9 cellular contexts compared by ENCODE assay signal in genomic region chrX:46757593-46757992, GRCh38. TPM values are rescaled to one million over a fixed set of nuclear protein-coding genes. Genes with fewer than 3 reads are reported as not detected.
DNase-seq lines count a peak whose midpoint lies in the region; ATAC-seq and TF ChIP-seq lines count a peak whose summit lies in the region.
"Had no signal": no experiment of that assay in that cellular context is flagged by ENCODE, and none has a peak within 500 bp of the region (broad histone marks: within the 10 kb centered on the region; RNA-seq: fewer than 3 reads in every experiment).

No MANE protein-coding gene starts in this region.

- WGBS in IMR-90 (ENCODE audit: extremely low coverage in 2 of 2, insufficient read length in 1 of 2), 2 experiments = no CpG with 5 or more reads among the region's 8 CpGs
- WGBS in ovary, 3 donors = 72 to 76% (median 73%) methylated on average over 8 of the region's 8 CpGs
- 70 to 72% methylated on average over 8 of the region's 8 CpGs for WGBS in tibial nerve, 2 donors

- peak overlapping the region in 2 of 7 donors; percentile 17 to 44 for H3K27ac Mint-ChIP-seq in CD4-positive, alpha-beta memory T cell
- peak overlapping the region in 1 of 2 donors; percentile 44 for H3K27ac Mint-ChIP-seq in natural killer cell

- TF ChIP-seq RAD21 in IMR-90 (IDR thresholded peaks at IDR 0.05; ENCODE audit: low read length) = no peak

- H3K27me3 Mint-ChIP-seq in CD4-positive, alpha-beta memory T cell = no peaks in the 10 kb centered on the region
- peaks cover 4 to 16% of the 10 kb centered on the region in 2 donors for H3K27me3 Mint-ChIP-seq in natural killer cell (ENCODE audit: low read depth in 2 of 2)

- no peaks in the 10 kb centered on the region for H3K27me3 ChIP-seq in CD4-positive, alpha-beta memory T cell (ENCODE audit: insufficient read depth, low read length)
- H3K27me3 ChIP-seq in IMR-90 (ENCODE audit: control insufficient read depth, insufficient read depth, low read length) (no peaks in the 10 kb centered on the region), breast epithelium (peaks cover 0 to 31% of the 10 kb centered on the region in 2 donors), ovary (no peaks in the 10 kb centered on the region), tibial nerve (no peaks in the 10 kb centered on the region)

- in situ Hi-C loops in IMR-90 (cut with MboI; ENCODE audit: low sequenced_read_pairs) = no loop called here

- peak overlapping the region; percentile 49; the same call in 1 of the 2 replicates for H2BK120ac ChIP-seq in IMR-90 (ENCODE audit: low read depth, low read length)

- TF ChIP-seq CTCF in IMR-90 (conservative IDR thresholded peaks at IDR 0.05; ENCODE audit: low read depth, low read length) (no peak), breast epithelium (IDR thresholded peaks at IDR 0.05) (no peak), natural killer cell (IDR thresholded peaks at IDR 0.05) (no peak), ovary (IDR thresholded peaks at IDR 0.05) (no peak), tibial nerve (IDR thresholded peaks at IDR 0.05) (no peak)

- H2BK5ac ChIP-seq in IMR-90 (ENCODE audit: low read depth, low read length, poor library complexity, severe bottlenecking) = no peak overlapping the region

- dilution Hi-C loops in IMR-90 (cut with HindIII; ENCODE audit: low sequenced_read_pairs, unreplicated experiment) = no loop called here

- H3K4me3 ChIP-seq in CD4-positive, alpha-beta memory T cell (ENCODE audit: low read length in 2 of 2) = no peak overlapping the region
- peak overlapping the region; percentile 83; the same call in 1 of the 2 replicates for H3K4me3 ChIP-seq in IMR-90 (ENCODE audit: insufficient read depth, low read depth, low read length)
- peak overlapping the region in 2 of 3 donors; percentile 63 to 80 for H3K4me3 ChIP-seq in breast epithelium
- H3K4me3 ChIP-seq in ovary = no peak overlapping the region
- H3K4me3 ChIP-seq in tibial nerve = peak overlapping the region in 1 of 4 donors; percentile 62

- H3K56ac ChIP-seq in IMR-90 (ENCODE audit: extremely low read depth, insufficient read depth, low read length) = no peak overlapping the region

- H2BK15ac ChIP-seq in IMR-90 (ENCODE audit: low read depth, low read length) = no peak overlapping the region

- peaks cover 0 to 6% of the 10 kb centered on the region in 2 donors for H3K36me3 Mint-ChIP-seq in CD4-positive, alpha-beta memory T cell
- no peaks in the 10 kb centered on the region for H3K36me3 Mint-ChIP-seq in natural killer cell

- peak overlapping the region; percentile 70; the same call in 1 of the 2 replicates for H3K9ac ChIP-seq in IMR-90 (ENCODE audit: low read depth, low read length)

- no peak overlapping the region for H3K14ac ChIP-seq in IMR-90 (replicated peaks; ENCODE audit: low read depth, low read length)

- peak overlapping the region; percentile 94 for H3K4me2 ChIP-seq in IMR-90 (ENCODE audit: low read depth, low read length)

- no peak overlapping the region for H4K5ac ChIP-seq in IMR-90 (ENCODE audit: low read depth, low read length)

- no peak overlapping the region for H3K18ac ChIP-seq in IMR-90 (ENCODE audit: low read depth, low read length)

- no peak overlapping the region for H2AK5ac ChIP-seq in IMR-90 (ENCODE audit: low read depth, low read length)

- peaks cover 4 to 18% of the 10 kb centered on the region in 2 experiments; a peak in 2 of 4 replicates for H3K79me1 ChIP-seq in IMR-90 (ENCODE audit: low read depth in 1 of 2, low read length in 2 of 2)

- POLR2A ChIA-PET in CD4-positive, alpha-beta memory T cell (lab: Charles Lee; ENCODE audit: partially characterized antibody) = no interaction called here
- POLR2A ChIA-PET in IMR-90 (lab: Charles Lee; ENCODE audit: unreplicated experiment) = no interaction called here

- no peaks in the 10 kb centered on the region for H3K36me3 ChIP-seq in CD4-positive, alpha-beta memory T cell (ENCODE audit: insufficient read depth, low read length)
- H3K36me3 ChIP-seq in IMR-90 (ENCODE audit: control insufficient read depth, insufficient read depth, low read length) = no peaks in the 10 kb centered on the region
- H3K36me3 ChIP-seq in breast epithelium = no peaks in the 10 kb centered on the region
- no peaks in the 10 kb centered on the region for H3K36me3 ChIP-seq in ovary
- H3K36me3 ChIP-seq in tibial nerve = no peaks in the 10 kb centered on the region

- TF ChIP-seq POLR2A in IMR-90 (IDR thresholded peaks at IDR 0.05; ENCODE audit: low read depth, low read length) (no peak), breast epithelium (IDR thresholded peaks at IDR 0.05) (no peak), ovary (IDR thresholded peaks at IDR 0.05) (no peak), tibial nerve (IDR thresholded peaks at IDR 0.05) (no peak)

- peaks cover 6% of the 10 kb centered on the region for H3K4me1 ChIP-seq in CD4-positive, alpha-beta memory T cell (ENCODE audit: insufficient read depth, low read length)
- peaks cover 5% of the 10 kb centered on the region for H3K4me1 ChIP-seq in IMR-90 (ENCODE audit: control insufficient read depth, insufficient read depth, low read length)
- no peaks in the 10 kb centered on the region for H3K4me1 ChIP-seq in breast epithelium
- H3K4me1 ChIP-seq in ovary (ENCODE audit: insufficient read depth) = peaks cover 3% of the 10 kb centered on the region
- H3K4me1 ChIP-seq in tibial nerve = peaks cover 0 to 12% (median 0%) of the 10 kb centered on the region in 4 donors

- H3K4me1 Mint-ChIP-seq in CD4-positive, alpha-beta memory T cell = peaks cover 5 to 21% (median 13%) of the 10 kb centered on the region in 4 donors
- H3K4me1 Mint-ChIP-seq in natural killer cell = peaks cover 6 to 7% of the 10 kb centered on the region in 2 donors

- CTCF ChIA-PET in CD4-positive, alpha-beta memory T cell (lab: Charles Lee; ENCODE audit: partially characterized antibody) = interaction anchor here (3.7 kb wide), 1 partner anchor 39 kb away, joined by 13 read pairs; no protein-coding TSS in a partner anchor
- CTCF ChIA-PET in IMR-90 (lab: Yijun Ruan, JAX) = no interaction called here

- H3K9me3 Mint-ChIP-seq in CD4-positive, alpha-beta memory T cell = peaks cover 0 to 4% (median under 1%) of the 10 kb centered on the region in 8 donors
- no peaks in the 10 kb centered on the region for H3K9me3 Mint-ChIP-seq in natural killer cell

- peak overlapping the region; percentile 84 to 93 (median 90) for H3K4me3 Mint-ChIP-seq in CD4-positive, alpha-beta memory T cell
- peak overlapping the region; percentile 84 for H3K4me3 Mint-ChIP-seq in natural killer cell

- H4K91ac ChIP-seq in IMR-90 (ENCODE audit: insufficient read depth, low read depth, low read length) = no peak overlapping the region

- intact Hi-C loops in CD4-positive, alpha-beta memory T cell (cut with micrococcal nuclease) = loop anchor here (5.0 kb wide), 1 partner anchor 145 kb away; no protein-coding TSS in a partner anchor
- intact Hi-C loops in IMR-90 (cut with micrococcal nuclease) = loop anchor here (5.0 to 10.0 kb wide), 3 partner anchors 157 to 335 kb away; partner anchors contain the start of gene JADE3
- intact Hi-C loops in breast epithelium (cut with DNase I; ENCODE audit: low total_unique reads) = no loop called here
- intact Hi-C loops in natural killer cell (cut with micrococcal nuclease) = no loop called here
- intact Hi-C loops in ovary (cut with DNase I) = loop anchor here in 2 of 4 donors (5.0 to 10.0 kb wide), 2 partner anchors 40 to 277 kb away; no protein-coding TSS in a partner anchor

- H2AFZ ChIP-seq in IMR-90 (replicated peaks; ENCODE audit: low read length, poor library complexity) = no peak overlapping the region

- DNase-seq in CD4-positive, alpha-beta memory T cell = no peak
- peak; percentile 33 for DNase-seq in IMR-90
- no peak for DNase-seq in breast epithelium (ENCODE audit: low spot score in 2 of 2)
- DNase-seq in natural killer cell = no peak
- DNase-seq in ovary = no peak
- no peak for DNase-seq in tibial nerve (ENCODE audit: low spot score in 2 of 2)
- no peak for DNase-seq in NCI-H524 treated with DMSO at 0.1 percent for 48 hours (lab: John Stamatoyannopoulos, UW)
- DNase-seq: activated gamma-delta T cell had no signal

- no peak for TF ChIP-seq EP300 in ovary (IDR thresholded peaks at IDR 0.05)
- no peak for TF ChIP-seq EP300 in tibial nerve (IDR thresholded peaks at IDR 0.05)

- H2AK9ac ChIP-seq in IMR-90 (replicated peaks; ENCODE audit: low read depth, low read length, poor library complexity) = no peak overlapping the region

- H2BK20ac ChIP-seq in IMR-90 (ENCODE audit: low read depth, low read length) = no peak overlapping the region

- H3K23ac ChIP-seq in IMR-90 (ENCODE audit: low read depth, low read length) = no peak overlapping the region

- no peaks in the 10 kb centered on the region for H3K9me3 ChIP-seq in CD4-positive, alpha-beta memory T cell (ENCODE audit: control insufficient read depth in 1 of 2, low read length in 2 of 2)
- H3K9me3 ChIP-seq in IMR-90 (ENCODE audit: control insufficient read depth, insufficient read depth, low read length) = no peaks in the 10 kb centered on the region
- peaks cover 0 to 3% of the 10 kb centered on the region in 2 donors for H3K9me3 ChIP-seq in breast epithelium
- no peaks in the 10 kb centered on the region for H3K9me3 ChIP-seq in ovary
- H3K9me3 ChIP-seq in tibial nerve = no peaks in the 10 kb centered on the region

- no TSS peak for BruUV-seq in IMR-90 (replicated peaks; lab: Mats Ljungman, UMichigan)

- no peak overlapping the region for H3K4ac ChIP-seq in IMR-90 (ENCODE audit: low read depth, low read length)

- H4K8ac ChIP-seq in IMR-90 (ENCODE audit: low read depth in 2 of 2, low read length in 2 of 2) = 0 out of 4 replicates have a peak overlapping the region, but pooled peaks of 1 of the 2 experiments have one; percentile 83

- no peak for ATAC-seq in IMR-90 (ENCODE audit: low read depth)
- ATAC-seq in natural killer cell = no peak
- no peak for ATAC-seq in HG02571 (IDR thresholded peaks at IDR 0.05; ENCODE audit: unreplicated experiment)

- no peaks in the 10 kb centered on the region for H3K9me1 ChIP-seq in IMR-90 (ENCODE audit: insufficient read depth, low read length)

- H4K20me1 ChIP-seq in IMR-90 (ENCODE audit: insufficient read depth, low read length) = no peaks in the 10 kb centered on the region

- H3K27ac ChIP-seq in CD4-positive, alpha-beta memory T cell (ENCODE audit: low read depth, low read length) = no peak overlapping the region
- no peak overlapping the region for H3K27ac ChIP-seq in IMR-90 (ENCODE audit: insufficient read depth, low read length)
- peak overlapping the region; percentile 68 to 83 for H3K27ac ChIP-seq in breast epithelium
- H3K27ac ChIP-seq in ovary = no peak overlapping the region
- no peak overlapping the region for H3K27ac ChIP-seq in tibial nerve

RNA-seq across cellular contexts. Expression of gene SLC9A7, which starts 1.3 kb away (rescaled TPM):
- total RNA-seq in CD4-positive, alpha-beta memory T cell = 1 to 10 TPM; 2.8 to 3.5 TPM
- 1 to 10 TPM in 1 of 2 donors, under 1 TPM in 1; 0.42 to 1.2 TPM for polyA plus RNA-seq in CD4-positive, alpha-beta memory T cell
- 67.5 and 76.4 TPM in 2 replicates for total RNA-seq in IMR-90 (2012; rRNA removed)
- 14.4 and 14.7 TPM in 2 replicates for polyA plus RNA-seq in IMR-90 (2012; rRNA removed)
- 12.7 and 15.1 TPM in 2 replicates for polyA plus RNA-seq in IMR-90 (2012; cell fraction: cytosol; rRNA removed)
- polyA plus RNA-seq in IMR-90 (2012; cell fraction: nucleus; rRNA removed; ENCODE audit: low replicate concordance) = 11.9 and 17.9 TPM in 2 replicates
- total RNA-seq in breast epithelium = 10 to 100 TPM in 2 of 3 donors, 1 to 10 TPM in 1; 1.6 to 28.1 (median 12.8) TPM
- 1 to 10 TPM in 1 of 3 donors, under 1 TPM in 2; 0.39 to 1.1 (median 0.75) TPM for total RNA-seq in natural killer cell
- total RNA-seq in ovary = 10 to 100 TPM in 4 of 7 donors, 1 to 10 TPM in 3; 7.9 to 22.3 (median 10.8) TPM
- polyA plus RNA-seq in ovary = 1 to 10 TPM; 2.2 to 6.1 TPM
- 10 to 100 TPM in 1 of 4 donors, 1 to 10 TPM in 3; 5.5 to 11.1 (median 7.3) TPM for total RNA-seq in tibial nerve

Comparison
In these comparisons a context has a peak if more than half of its experiments do, and no peak if none do; other contexts are left out.
1. H3K27ac ChIP-seq: peak in breast epithelium (2 of 2); none in CD4-positive, alpha-beta memory T cell (single experiment), IMR-90 (single experiment), ovary (0 of 2) and tibial nerve (0 of 4).
2. H3K4me3 ChIP-seq: peak in IMR-90 (single experiment) and breast epithelium (2 of 3); none in CD4-positive, alpha-beta memory T cell (0 of 2) and ovary (single experiment).
3. intact Hi-C loops: an anchor here in CD4-positive, alpha-beta memory T cell (5.0 kb wide) and IMR-90 (5.0 to 10.0 kb wide); none called in breast epithelium and natural killer cell.